ENCODE assay signal across 1 cellular context in the genomic region with DNA sequence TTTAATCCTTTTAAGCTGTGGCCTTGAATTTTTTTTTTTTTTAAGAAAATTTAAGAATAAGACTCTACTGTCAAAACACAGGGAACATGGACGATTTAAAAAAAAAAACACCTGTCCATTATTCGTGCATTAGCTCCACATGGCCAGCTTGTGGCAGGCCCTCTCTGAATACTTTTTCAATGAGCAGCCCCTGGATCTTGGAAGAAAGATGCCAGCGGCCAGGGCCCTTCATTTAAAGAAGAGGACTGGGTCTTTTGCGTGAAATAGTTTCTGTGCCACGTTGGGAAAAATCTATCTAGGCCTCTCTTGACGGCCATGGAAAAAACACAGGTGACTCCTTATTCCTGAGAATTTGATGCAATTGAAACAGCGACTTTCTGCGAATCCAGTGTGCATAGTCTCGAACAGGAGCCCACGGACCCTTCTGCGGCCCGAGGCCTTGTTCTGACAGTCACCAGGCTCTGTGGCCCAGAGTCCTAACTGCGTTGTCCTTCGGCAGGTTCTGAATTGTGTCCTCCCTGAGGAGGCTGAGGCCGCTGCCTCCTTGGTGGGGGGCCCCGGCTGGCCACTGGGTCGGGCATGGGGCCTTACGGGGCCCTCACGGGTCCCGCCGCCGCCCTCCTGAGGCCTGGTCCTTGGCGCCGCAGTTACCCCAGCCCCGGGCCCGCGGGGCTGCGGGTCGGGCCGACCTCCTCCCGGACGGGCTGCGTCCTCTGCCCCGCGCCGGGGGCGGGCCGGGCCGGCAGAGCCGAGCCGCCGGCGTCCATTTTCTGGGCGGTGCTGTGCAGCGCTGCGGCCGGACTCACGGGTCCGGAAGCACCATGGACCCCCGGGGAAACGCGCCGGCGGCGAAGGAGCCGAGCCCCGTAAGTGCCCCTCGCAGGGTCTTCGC.
A peak's percentile ranks its signal among the peaks of the same experiment; 100 is the strongest.
TF ChIP-seq lines count a peak whose summit lies in the region.

No MANE protein-coding gene starts in this region.

TF ChIP-seq in HEK293, 187 proteins besides CTCF, POLR2A, EP300 and RAD21 (continued from another document and continues in another):
- TF ChIP-seq, protein P1, sequence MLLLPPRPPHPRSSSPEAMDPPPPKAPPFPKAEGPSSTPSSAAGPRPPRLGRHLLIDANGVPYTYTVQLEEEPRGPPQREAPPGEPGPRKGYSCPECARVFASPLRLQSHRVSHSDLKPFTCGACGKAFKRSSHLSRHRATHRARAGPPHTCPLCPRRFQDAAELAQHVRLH (tag by site-specific recombination; IDR thresholded peaks at IDR 0.05) = no peak
- TF ChIP-seq ZBTB8A (tag by site-specific recombination; IDR thresholded peaks at IDR 0.05) (no peak; the same call in 1 of the 2 replicates), ZNF658 (tag by site-specific recombination; IDR thresholded peaks at IDR 0.05) (no peak), ZNF366 (tag by site-specific recombination; conservative IDR thresholded peaks at IDR 0.05) (no peak), ZNF707 (tag by site-specific recombination; IDR thresholded peaks at IDR 0.05) (no peak), ZNF530 (tag by site-specific recombination; IDR thresholded peaks at IDR 0.05; ENCODE audit: low read depth) (no peak), SP3 (tag by site-specific recombination; IDR thresholded peaks at IDR 0.05) (no peak), ZNF311 (tag by site-specific recombination; IDR thresholded peaks at IDR 0.05; ENCODE audit: borderline replicate concordance) (no peak), ZNF335 (tag by site-specific recombination; conservative IDR thresholded peaks at IDR 0.05) (peak; percentile 81), ZSCAN30 (tag by site-specific recombination; IDR thresholded peaks at IDR 0.05) (peak; percentile 27; the same call in 1 of the 2 replicates), ZNF341 (tag by site-specific recombination; IDR thresholded peaks at IDR 0.05; ENCODE audit: low read depth) (no peak), ZNF426 (tag by site-specific recombination; IDR thresholded peaks at IDR 0.05) (no peak), SCRT2 (tag by site-specific recombination; IDR thresholded peaks at IDR 0.05) (no peak), ZNF660 (tag by site-specific recombination; IDR thresholded peaks at IDR 0.05) (peak; percentile 66), ZFP69B (tag by site-specific recombination; IDR thresholded peaks at IDR 0.05) (no peak), ZNF239 (tag by site-specific recombination; IDR thresholded peaks at IDR 0.05) (no peak), ZNF16 (tag by site-specific recombination; IDR thresholded peaks at IDR 0.05; ENCODE audit: low read depth) (no peak), YY1 (tag by site-specific recombination; IDR thresholded peaks at IDR 0.05) (peak; percentile 49; the same call in 1 of the 2 replicates)
- TF ChIP-seq, protein P2, sequence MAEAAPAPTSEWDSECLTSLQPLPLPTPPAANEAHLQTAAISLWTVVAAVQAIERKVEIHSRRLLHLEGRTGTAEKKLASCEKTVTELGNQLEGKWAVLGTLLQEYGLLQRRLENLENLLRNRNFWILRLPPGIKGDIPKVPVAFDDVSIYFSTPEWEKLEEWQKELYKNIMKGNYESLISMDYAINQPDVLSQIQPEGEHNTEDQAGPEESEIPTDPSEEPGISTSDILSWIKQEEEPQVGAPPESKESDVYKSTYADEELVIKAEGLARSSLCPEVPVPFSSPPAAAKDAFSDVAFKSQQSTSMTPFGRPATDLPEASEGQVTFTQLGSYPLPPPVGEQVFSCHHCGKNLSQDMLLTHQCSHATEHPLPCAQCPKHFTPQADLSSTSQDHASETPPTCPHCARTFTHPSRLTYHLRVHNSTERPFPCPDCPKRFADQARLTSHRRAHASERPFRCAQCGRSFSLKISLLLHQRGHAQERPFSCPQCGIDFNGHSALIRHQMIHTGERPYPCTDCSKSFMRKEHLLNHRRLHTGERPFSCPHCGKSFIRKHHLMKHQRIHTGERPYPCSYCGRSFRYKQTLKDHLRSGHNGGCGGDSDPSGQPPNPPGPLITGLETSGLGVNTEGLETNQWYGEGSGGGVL (tag by site-specific recombination; IDR thresholded peaks at IDR 0.05) = no peak
- TF ChIP-seq, protein P3, sequence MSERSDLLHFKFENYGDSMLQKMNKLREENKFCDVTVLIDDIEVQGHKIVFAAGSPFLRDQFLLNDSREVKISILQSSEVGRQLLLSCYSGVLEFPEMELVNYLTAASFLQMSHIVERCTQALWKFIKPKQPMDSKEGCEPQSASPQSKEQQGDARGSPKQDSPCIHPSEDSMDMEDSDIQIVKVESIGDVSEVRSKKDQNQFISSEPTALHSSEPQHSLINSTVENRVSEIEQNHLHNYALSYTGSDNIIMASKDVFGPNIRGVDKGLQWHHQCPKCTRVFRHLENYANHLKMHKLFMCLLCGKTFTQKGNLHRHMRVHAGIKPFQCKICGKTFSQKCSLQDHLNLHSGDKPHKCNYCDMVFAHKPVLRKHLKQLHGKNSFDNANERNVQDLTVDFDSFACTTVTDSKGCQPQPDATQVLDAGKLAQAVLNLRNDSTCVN (tag by site-specific recombination; optimal IDR thresholded peaks at IDR 0.05) = no peak
- TF ChIP-seq, protein P4, sequence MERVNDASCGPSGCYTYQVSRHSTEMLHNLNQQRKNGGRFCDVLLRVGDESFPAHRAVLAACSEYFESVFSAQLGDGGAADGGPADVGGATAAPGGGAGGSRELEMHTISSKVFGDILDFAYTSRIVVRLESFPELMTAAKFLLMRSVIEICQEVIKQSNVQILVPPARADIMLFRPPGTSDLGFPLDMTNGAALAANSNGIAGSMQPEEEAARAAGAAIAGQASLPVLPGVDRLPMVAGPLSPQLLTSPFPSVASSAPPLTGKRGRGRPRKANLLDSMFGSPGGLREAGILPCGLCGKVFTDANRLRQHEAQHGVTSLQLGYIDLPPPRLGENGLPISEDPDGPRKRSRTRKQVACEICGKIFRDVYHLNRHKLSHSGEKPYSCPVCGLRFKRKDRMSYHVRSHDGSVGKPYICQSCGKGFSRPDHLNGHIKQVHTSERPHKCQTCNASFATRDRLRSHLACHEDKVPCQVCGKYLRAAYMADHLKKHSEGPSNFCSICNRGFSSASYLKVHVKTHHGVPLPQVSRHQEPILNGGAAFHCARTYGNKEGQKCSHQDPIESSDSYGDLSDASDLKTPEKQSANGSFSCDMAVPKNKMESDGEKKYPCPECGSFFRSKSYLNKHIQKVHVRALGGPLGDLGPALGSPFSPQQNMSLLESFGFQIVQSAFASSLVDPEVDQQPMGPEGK (tag by site-specific recombination; IDR thresholded peaks at IDR 0.05) = peak; percentile 30
- TF ChIP-seq, protein P5, sequence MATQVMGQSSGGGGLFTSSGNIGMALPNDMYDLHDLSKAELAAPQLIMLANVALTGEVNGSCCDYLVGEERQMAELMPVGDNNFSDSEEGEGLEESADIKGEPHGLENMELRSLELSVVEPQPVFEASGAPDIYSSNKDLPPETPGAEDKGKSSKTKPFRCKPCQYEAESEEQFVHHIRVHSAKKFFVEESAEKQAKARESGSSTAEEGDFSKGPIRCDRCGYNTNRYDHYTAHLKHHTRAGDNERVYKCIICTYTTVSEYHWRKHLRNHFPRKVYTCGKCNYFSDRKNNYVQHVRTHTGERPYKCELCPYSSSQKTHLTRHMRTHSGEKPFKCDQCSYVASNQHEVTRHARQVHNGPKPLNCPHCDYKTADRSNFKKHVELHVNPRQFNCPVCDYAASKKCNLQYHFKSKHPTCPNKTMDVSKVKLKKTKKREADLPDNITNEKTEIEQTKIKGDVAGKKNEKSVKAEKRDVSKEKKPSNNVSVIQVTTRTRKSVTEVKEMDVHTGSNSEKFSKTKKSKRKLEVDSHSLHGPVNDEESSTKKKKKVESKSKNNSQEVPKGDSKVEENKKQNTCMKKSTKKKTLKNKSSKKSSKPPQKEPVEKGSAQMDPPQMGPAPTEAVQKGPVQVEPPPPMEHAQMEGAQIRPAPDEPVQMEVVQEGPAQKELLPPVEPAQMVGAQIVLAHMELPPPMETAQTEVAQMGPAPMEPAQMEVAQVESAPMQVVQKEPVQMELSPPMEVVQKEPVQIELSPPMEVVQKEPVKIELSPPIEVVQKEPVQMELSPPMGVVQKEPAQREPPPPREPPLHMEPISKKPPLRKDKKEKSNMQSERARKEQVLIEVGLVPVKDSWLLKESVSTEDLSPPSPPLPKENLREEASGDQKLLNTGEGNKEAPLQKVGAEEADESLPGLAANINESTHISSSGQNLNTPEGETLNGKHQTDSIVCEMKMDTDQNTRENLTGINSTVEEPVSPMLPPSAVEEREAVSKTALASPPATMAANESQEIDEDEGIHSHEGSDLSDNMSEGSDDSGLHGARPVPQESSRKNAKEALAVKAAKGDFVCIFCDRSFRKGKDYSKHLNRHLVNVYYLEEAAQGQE (tag by site-specific recombination; IDR thresholded peaks at IDR 0.05) = 0 out of 2 replicates have a peak, but pooled peaks have one; percentile 19
- TF ChIP-seq, protein P6, sequence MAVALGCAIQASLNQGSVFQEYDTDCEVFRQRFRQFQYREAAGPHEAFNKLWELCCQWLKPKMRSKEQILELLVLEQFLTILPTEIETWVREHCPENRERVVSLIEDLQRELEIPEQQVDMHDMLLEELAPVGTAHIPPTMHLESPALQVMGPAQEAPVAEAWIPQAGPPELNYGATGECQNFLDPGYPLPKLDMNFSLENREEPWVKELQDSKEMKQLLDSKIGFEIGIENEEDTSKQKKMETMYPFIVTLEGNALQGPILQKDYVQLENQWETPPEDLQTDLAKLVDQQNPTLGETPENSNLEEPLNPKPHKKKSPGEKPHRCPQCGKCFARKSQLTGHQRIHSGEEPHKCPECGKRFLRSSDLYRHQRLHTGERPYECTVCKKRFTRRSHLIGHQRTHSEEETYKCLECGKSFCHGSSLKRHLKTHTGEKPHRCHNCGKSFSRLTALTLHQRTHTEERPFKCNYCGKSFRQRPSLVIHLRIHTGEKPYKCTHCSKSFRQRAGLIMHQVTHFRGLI (tag by site-specific recombination; IDR thresholded peaks at IDR 0.05) = no peak
- TF ChIP-seq, protein P7, sequence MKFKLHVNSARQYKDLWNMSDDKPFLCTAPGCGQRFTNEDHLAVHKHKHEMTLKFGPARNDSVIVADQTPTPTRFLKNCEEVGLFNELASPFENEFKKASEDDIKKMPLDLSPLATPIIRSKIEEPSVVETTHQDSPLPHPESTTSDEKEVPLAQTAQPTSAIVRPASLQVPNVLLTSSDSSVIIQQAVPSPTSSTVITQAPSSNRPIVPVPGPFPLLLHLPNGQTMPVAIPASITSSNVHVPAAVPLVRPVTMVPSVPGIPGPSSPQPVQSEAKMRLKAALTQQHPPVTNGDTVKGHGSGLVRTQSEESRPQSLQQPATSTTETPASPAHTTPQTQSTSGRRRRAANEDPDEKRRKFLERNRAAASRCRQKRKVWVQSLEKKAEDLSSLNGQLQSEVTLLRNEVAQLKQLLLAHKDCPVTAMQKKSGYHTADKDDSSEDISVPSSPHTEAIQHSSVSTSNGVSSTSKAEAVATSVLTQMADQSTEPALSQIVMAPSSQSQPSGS (tag by site-specific recombination; IDR thresholded peaks at IDR 0.05; ENCODE audit: low read depth) = no peak
- TF ChIP-seq, protein P8, sequence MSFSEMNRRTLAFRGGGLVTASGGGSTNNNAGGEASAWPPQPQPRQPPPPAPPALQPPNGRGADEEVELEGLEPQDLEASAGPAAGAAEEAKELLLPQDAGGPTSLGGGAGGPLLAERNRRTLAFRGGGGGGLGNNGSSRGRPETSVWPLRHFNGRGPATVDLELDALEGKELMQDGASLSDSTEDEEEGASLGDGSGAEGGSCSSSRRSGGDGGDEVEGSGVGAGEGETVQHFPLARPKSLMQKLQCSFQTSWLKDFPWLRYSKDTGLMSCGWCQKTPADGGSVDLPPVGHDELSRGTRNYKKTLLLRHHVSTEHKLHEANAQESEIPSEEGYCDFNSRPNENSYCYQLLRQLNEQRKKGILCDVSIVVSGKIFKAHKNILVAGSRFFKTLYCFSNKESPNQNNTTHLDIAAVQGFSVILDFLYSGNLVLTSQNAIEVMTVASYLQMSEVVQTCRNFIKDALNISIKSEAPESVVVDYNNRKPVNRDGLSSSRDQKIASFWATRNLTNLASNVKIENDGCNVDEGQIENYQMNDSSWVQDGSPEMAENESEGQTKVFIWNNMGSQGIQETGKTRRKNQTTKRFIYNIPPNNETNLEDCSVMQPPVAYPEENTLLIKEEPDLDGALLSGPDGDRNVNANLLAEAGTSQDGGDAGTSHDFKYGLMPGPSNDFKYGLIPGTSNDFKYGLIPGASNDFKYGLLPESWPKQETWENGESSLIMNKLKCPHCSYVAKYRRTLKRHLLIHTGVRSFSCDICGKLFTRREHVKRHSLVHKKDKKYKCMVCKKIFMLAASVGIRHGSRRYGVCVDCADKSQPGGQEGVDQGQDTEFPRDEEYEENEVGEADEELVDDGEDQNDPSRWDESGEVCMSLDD (tag by site-specific recombination; IDR thresholded peaks at IDR 0.05) = no peak
- TF ChIP-seq, protein P9, sequence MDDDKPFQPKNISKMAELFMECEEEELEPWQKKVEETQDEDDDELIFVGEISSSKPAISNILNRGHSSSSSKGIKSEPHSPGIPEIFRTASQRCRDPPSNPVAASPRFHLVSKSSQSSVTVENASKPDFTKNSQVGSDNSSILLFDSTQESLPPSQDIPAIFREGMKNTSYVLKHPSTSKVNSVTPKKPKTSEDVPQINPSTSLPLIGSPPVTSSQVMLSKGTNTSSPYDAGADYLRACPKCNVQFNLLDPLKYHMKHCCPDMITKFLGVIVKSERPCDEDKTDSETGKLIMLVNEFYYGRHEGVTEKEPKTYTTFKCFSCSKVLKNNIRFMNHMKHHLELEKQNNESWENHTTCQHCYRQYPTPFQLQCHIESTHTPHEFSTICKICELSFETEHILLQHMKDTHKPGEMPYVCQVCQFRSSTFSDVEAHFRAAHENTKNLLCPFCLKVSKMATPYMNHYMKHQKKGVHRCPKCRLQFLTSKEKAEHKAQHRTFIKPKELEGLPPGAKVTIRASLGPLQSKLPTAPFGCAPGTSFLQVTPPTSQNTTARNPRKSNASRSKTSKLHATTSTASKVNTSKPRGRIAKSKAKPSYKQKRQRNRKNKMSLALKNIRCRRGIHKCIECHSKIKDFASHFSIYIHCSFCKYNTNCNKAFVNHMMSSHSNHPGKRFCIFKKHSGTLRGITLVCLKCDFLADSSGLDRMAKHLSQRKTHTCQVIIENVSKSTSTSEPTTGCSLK (tag by site-specific recombination; IDR thresholded peaks at IDR 0.05) = no peak
